Comparison of ENCODE assay signal across 18 cellular contexts in genomic region chr20:51517839-51518238, GRCh38. TPM values are rescaled to one million over a fixed set of nuclear protein-coding genes. Genes with fewer than 3 reads are reported as not detected.
DNase-seq lines count a peak whose midpoint lies in the region; ATAC-seq and TF ChIP-seq lines count a peak whose summit lies in the region.
"Had no signal": no experiment of that assay in that cellular context is flagged by ENCODE, and none has a peak within 500 bp of the region (broad histone marks: within the 10 kb centered on the region; RNA-seq: fewer than 3 reads in every experiment).

No MANE protein-coding gene starts in this region.

- CTCF ChIA-PET in IMR-90 (lab: Yijun Ruan, JAX) = no interaction called here

- no peak overlapping the region for H4K91ac ChIP-seq in IMR-90 (ENCODE audit: insufficient read depth, low read depth, low read length)

- no peak overlapping the region for H3K4me2 ChIP-seq in IMR-90 (ENCODE audit: low read depth, low read length)

- H2AK5ac ChIP-seq in IMR-90 (ENCODE audit: low read depth, low read length) = no peak overlapping the region

- H4K20me1 ChIP-seq in IMR-90 (ENCODE audit: insufficient read depth, low read length) = no peaks in the 10 kb centered on the region

- dilution Hi-C loops in IMR-90 (cut with HindIII; ENCODE audit: low sequenced_read_pairs, unreplicated experiment) = no loop called here

- no peak overlapping the region for H2BK20ac ChIP-seq in IMR-90 (ENCODE audit: low read depth, low read length)

- no peak overlapping the region for H3K9ac ChIP-seq in IMR-90 (ENCODE audit: low read depth, low read length)

- POLR2A ChIA-PET in activated naive CD8-positive, alpha-beta T cell treated with anti-CD3 and anti-CD28 coated beads, Interleukin-2, amount 10 ng/mL, durations not matched to agents 7 days and 5 days (lab: Charles Lee) = interaction anchor here (0.7 kb wide), 1 partner anchor 9 kb away, joined by 3 read pairs; no protein-coding TSS in a partner anchor
- POLR2A ChIA-PET in IMR-90 (lab: Charles Lee; ENCODE audit: unreplicated experiment) = no interaction called here

- TF ChIP-seq RAD21 in IMR-90 (IDR thresholded peaks at IDR 0.05; ENCODE audit: low read length) = no peak

- TF ChIP-seq POLR2A in IMR-90 (IDR thresholded peaks at IDR 0.05; ENCODE audit: low read depth, low read length) = no peak

- peaks cover 4% of the 10 kb centered on the region; the same call in 1 of the 2 replicates for H3K4me1 ChIP-seq in IMR-90 (ENCODE audit: control insufficient read depth, insufficient read depth, low read length)
- H3K4me1 ChIP-seq: BE2C, Peyer's patch had no signal

- H3K27ac ChIP-seq in IMR-90 (ENCODE audit: insufficient read depth, low read length) = no peak overlapping the region
- H3K27ac ChIP-seq: Peyer's patch had no signal

- DNase-seq in activated naive CD8-positive, alpha-beta T cell treated with anti-CD3 and anti-CD28 coated beads, Interleukin-2, amount 10 ng/mL, durations not matched to agents 7 days and 5 days = no peak
- DNase-seq in activated naive CD8-positive, alpha-beta T cell treated with anti-CD3 and anti-CD28 coated beads for 36 hours = no peak
- DNase-seq in IMR-90 = no peak
- no peak for DNase-seq in effector memory CD8-positive, alpha-beta T cell
- DNase-seq in stimulated activated naive CD8-positive, alpha-beta T cell treated with anti-CD3 and anti-CD28 coated beads, Interleukin-15, Interleukin-2, amounts not matched to agents 100 U/mL and 50 U/mL, for 24 hours = no peak
- DNase-seq in iPS-NIHi7 (ENCODE audit: extremely low spot score) = no peak
- DNase-seq: BE2C, Calu3, GOT3, MG63, NCI-H1417, NCI-H1694 treated with DMSO at 0.1 percent for 48 hours, NCI-H2081 treated with DMSO at 0.1 percent for 48 hours, NCI-H446, NCI-H526, Peyer's patch had no signal

- TF ChIP-seq CTCF in IMR-90 (conservative IDR thresholded peaks at IDR 0.05; ENCODE audit: low read depth, low read length) = no peak

- no peaks in the 10 kb centered on the region for H3K36me3 ChIP-seq in IMR-90 (ENCODE audit: control insufficient read depth, insufficient read depth, low read length)
- H3K36me3 ChIP-seq: BE2C, MG63 had no signal

- H3K9me3 Mint-ChIP-seq in activated naive CD8-positive, alpha-beta T cell treated with anti-CD3 and anti-CD28 coated beads, Interleukin-2, amount 10 ng/mL, durations not matched to agents 7 days and 5 days = no peaks in the 10 kb centered on the region
- H3K9me3 Mint-ChIP-seq in activated naive CD8-positive, alpha-beta T cell treated with anti-CD3 and anti-CD28 coated beads for 36 hours = no peaks in the 10 kb centered on the region
- H3K9me3 Mint-ChIP-seq in effector memory CD8-positive, alpha-beta T cell = no peaks in the 10 kb centered on the region

- H3K9me3 ChIP-seq in IMR-90 (ENCODE audit: control insufficient read depth, insufficient read depth, low read length) = no peaks in the 10 kb centered on the region
- H3K9me3 ChIP-seq: BE2C, MG63, Peyer's patch had no signal

- H3K27ac Mint-ChIP-seq in activated naive CD8-positive, alpha-beta T cell treated with anti-CD3 and anti-CD28 coated beads, Interleukin-2, amount 10 ng/mL, durations not matched to agents 7 days and 5 days = peak overlapping the region; percentile 28
- H3K27ac Mint-ChIP-seq in activated naive CD8-positive, alpha-beta T cell treated with anti-CD3 and anti-CD28 coated beads for 36 hours = no peak overlapping the region
- H3K27ac Mint-ChIP-seq in effector memory CD8-positive, alpha-beta T cell = peak overlapping the region; percentile 38 to 58

- H3K4me1 Mint-ChIP-seq in activated naive CD8-positive, alpha-beta T cell treated with anti-CD3 and anti-CD28 coated beads, Interleukin-2, amount 10 ng/mL, durations not matched to agents 7 days and 5 days = peaks cover 45% of the 10 kb centered on the region
- H3K4me1 Mint-ChIP-seq in activated naive CD8-positive, alpha-beta T cell treated with anti-CD3 and anti-CD28 coated beads for 36 hours = peaks cover 54% of the 10 kb centered on the region
- peaks cover 33 to 69% of the 10 kb centered on the region in 2 donors for H3K4me1 Mint-ChIP-seq in effector memory CD8-positive, alpha-beta T cell (ENCODE audit: low read depth in 2 of 2)

- WGBS in IMR-90 (ENCODE audit: extremely low coverage in 2 of 2, insufficient read length in 1 of 2), 2 experiments = no CpG with 5 or more reads among the region's 2 CpGs

- no peak overlapping the region for H3K4me3 ChIP-seq in IMR-90 (ENCODE audit: insufficient read depth, low read depth, low read length)
- H3K4me3 ChIP-seq: MG63, Peyer's patch had no signal

- no peak overlapping the region for H2AFZ ChIP-seq in IMR-90 (replicated peaks; ENCODE audit: low read length, poor library complexity)

- no peaks in the 10 kb centered on the region for H3K79me1 ChIP-seq in IMR-90 (ENCODE audit: low read depth in 1 of 2, low read length in 2 of 2)

- no peak overlapping the region for H2BK15ac ChIP-seq in IMR-90 (ENCODE audit: low read depth, low read length)

- no peak overlapping the region for H4K8ac ChIP-seq in IMR-90 (ENCODE audit: low read depth in 2 of 2, low read length in 2 of 2)

- no peak overlapping the region for H3K4ac ChIP-seq in IMR-90 (ENCODE audit: low read depth, low read length)

- no peak overlapping the region for H2AK9ac ChIP-seq in IMR-90 (replicated peaks; ENCODE audit: low read depth, low read length, poor library complexity)

- H3K36me3 Mint-ChIP-seq in activated naive CD8-positive, alpha-beta T cell treated with anti-CD3 and anti-CD28 coated beads, Interleukin-2, amount 10 ng/mL, durations not matched to agents 7 days and 5 days = peaks cover 73% of the 10 kb centered on the region
- peaks cover 73% of the 10 kb centered on the region for H3K36me3 Mint-ChIP-seq in activated naive CD8-positive, alpha-beta T cell treated with anti-CD3 and anti-CD28 coated beads for 36 hours
- H3K36me3 Mint-ChIP-seq in effector memory CD8-positive, alpha-beta T cell (ENCODE audit: insufficient read depth) = peaks cover 83% of the 10 kb centered on the region

- no TSS peak for BruUV-seq in IMR-90 (replicated peaks; lab: Mats Ljungman, UMichigan)

- no peak overlapping the region for H3K18ac ChIP-seq in IMR-90 (ENCODE audit: low read depth, low read length)

- no peak overlapping the region for H2BK5ac ChIP-seq in IMR-90 (ENCODE audit: low read depth, low read length, poor library complexity, severe bottlenecking)

- H3K56ac ChIP-seq in IMR-90 (ENCODE audit: extremely low read depth, insufficient read depth, low read length) = no peak overlapping the region

- H3K27me3 ChIP-seq in IMR-90 (ENCODE audit: control insufficient read depth, insufficient read depth, low read length) = no peaks in the 10 kb centered on the region
- H3K27me3 ChIP-seq: BE2C, MG63, Peyer's patch had no signal

- H3K14ac ChIP-seq in IMR-90 (replicated peaks; ENCODE audit: low read depth, low read length) = no peak overlapping the region

- H4K5ac ChIP-seq in IMR-90 (ENCODE audit: low read depth, low read length) = no peak overlapping the region

- H3K4me3 Mint-ChIP-seq in activated naive CD8-positive, alpha-beta T cell treated with anti-CD3 and anti-CD28 coated beads, Interleukin-2, amount 10 ng/mL, durations not matched to agents 7 days and 5 days = no peak overlapping the region
- no peak overlapping the region for H3K4me3 Mint-ChIP-seq in activated naive CD8-positive, alpha-beta T cell treated with anti-CD3 and anti-CD28 coated beads for 36 hours
- H3K4me3 Mint-ChIP-seq in effector memory CD8-positive, alpha-beta T cell = peak overlapping the region in 1 of 2 donors; percentile 13

- H3K23ac ChIP-seq in IMR-90 (ENCODE audit: low read depth, low read length) = no peak overlapping the region

- intact Hi-C loops in IMR-90 (cut with micrococcal nuclease) = no loop called here

- in situ Hi-C loops in IMR-90 (cut with MboI; ENCODE audit: low sequenced_read_pairs) = no loop called here

- no peaks in the 10 kb centered on the region for H3K9me1 ChIP-seq in IMR-90 (ENCODE audit: insufficient read depth, low read length)

- H2BK120ac ChIP-seq in IMR-90 (ENCODE audit: low read depth, low read length) = no peak overlapping the region

- ATAC-seq in activated naive CD8-positive, alpha-beta T cell treated with anti-CD3 and anti-CD28 coated beads, Interleukin-2, amount 10 ng/mL, durations not matched to agents 7 days and 5 days (ENCODE audit: low read depth) = no peak
- no peak for ATAC-seq in IMR-90 (ENCODE audit: low read depth)
- no peak for ATAC-seq in effector memory CD8-positive, alpha-beta T cell (replicated peaks)
- no peak for ATAC-seq in stimulated activated naive CD8-positive, alpha-beta T cell treated with anti-CD3 and anti-CD28 coated beads, Interleukin-15, Interleukin-2, amounts not matched to agents 100 U/mL and 50 U/mL, for 24 hours
- ATAC-seq in HG03280 (IDR thresholded peaks at IDR 0.05; ENCODE audit: unreplicated experiment) = no peak
- ATAC-seq: HCT116 had no signal

- H3K27me3 Mint-ChIP-seq in activated naive CD8-positive, alpha-beta T cell treated with anti-CD3 and anti-CD28 coated beads, Interleukin-2, amount 10 ng/mL, durations not matched to agents 7 days and 5 days = no peaks in the 10 kb centered on the region
- H3K27me3 Mint-ChIP-seq in activated naive CD8-positive, alpha-beta T cell treated with anti-CD3 and anti-CD28 coated beads for 36 hours = no peaks in the 10 kb centered on the region
- no peaks in the 10 kb centered on the region for H3K27me3 Mint-ChIP-seq in effector memory CD8-positive, alpha-beta T cell

TF ChIP-seq in IMR-90, 13 proteins besides CTCF, POLR2A, EP300 and RAD21:
- no peak for TF ChIP-seq FOS (IDR thresholded peaks at IDR 0.05; ENCODE audit: low read depth, low read length)
- peak; percentile 96 for TF ChIP-seq MAFK (IDR thresholded peaks at IDR 0.05; ENCODE audit: low read depth, low read length)

RNA-seq across cellular contexts. Expression of gene NFATC2, which starts 24.7 kb away (rescaled TPM):
- total RNA-seq in activated naive CD8-positive, alpha-beta T cell treated with anti-CD3 and anti-CD28 coated beads, Interleukin-2, amount 10 ng/mL, durations not matched to agents 7 days and 5 days = 10 to 100 TPM; 58.9 to 62.3 TPM
- 10 to 100 TPM; 31.0 to 31.7 TPM for total RNA-seq in activated naive CD8-positive, alpha-beta T cell treated with anti-CD3 and anti-CD28 coated beads for 36 hours
- total RNA-seq in IMR-90 (2012; rRNA removed) = 0.18 and 0.28 TPM in 2 replicates
- 0.38 and 0.44 TPM in 2 replicates for polyA plus RNA-seq in IMR-90 (2012; rRNA removed)
- 0.16 and 0.22 TPM in 2 replicates for polyA plus RNA-seq in IMR-90 (2012; cell fraction: cytosol; rRNA removed)
- polyA plus RNA-seq in IMR-90 (2012; cell fraction: nucleus; rRNA removed; ENCODE audit: low replicate concordance) = 0.70 and 0.74 TPM in 2 replicates

Comparison
In these comparisons a context has a peak if more than half of its experiments do, and no peak if none do; other contexts are left out.
1. RNA of gene NFATC2, which starts 24.7 kb away (total RNA-seq): 58.9 to 62.3 TPM in activated naive CD8-positive, alpha-beta T cell treated with anti-CD3 and anti-CD28 coated beads, Interleukin-2, amount 10 ng/mL, durations not matched to agents 7 days and 5 days and 31.0 to 31.7 TPM in activated naive CD8-positive, alpha-beta T cell treated with anti-CD3 and anti-CD28 coated beads for 36 hours; 0.18 to 0.28 TPM in IMR-90; every median in the first group is over 10 times any median in the second.